ENCODE assay signal across 2 cellular contexts in genomic region chr6:109676724-109677123, GRCh38.
A peak's percentile ranks its signal among the peaks of the same experiment; 100 is the strongest.
TF ChIP-seq lines count a peak whose summit lies in the region.

No MANE protein-coding gene starts in this region.

TF ChIP-seq in GM12878, 131 proteins besides CTCF, POLR2A, EP300 and RAD21:
- no peak for TF ChIP-seq SIN3A (IDR thresholded peaks at IDR 0.05; ENCODE audit: low read depth, low read length)
- no peak for TF ChIP-seq CBX5 (IDR thresholded peaks at IDR 0.05; ENCODE audit: low read depth)
- no peak for TF ChIP-seq MAX (IDR thresholded peaks at IDR 0.05; ENCODE audit: low read depth, low read length)
- TF ChIP-seq CHD4 (IDR thresholded peaks at IDR 0.05), result no peak
- TF ChIP-seq LARP7 (IDR thresholded peaks at IDR 0.05), result no peak
- TF ChIP-seq SKIL (IDR thresholded peaks at IDR 0.05; ENCODE audit: low read depth, poor library complexity, severe bottlenecking), result no peak
- no peak for TF ChIP-seq KAT2A (conservative IDR thresholded peaks at IDR 0.05; ENCODE audit: control insufficient read depth, low read depth, low read length)
- no peak for TF ChIP-seq ZNF687 (IDR thresholded peaks at IDR 0.05)

TF ChIP-seq in H1, 55 proteins besides CTCF, POLR2A, EP300 and RAD21:
- no peak for TF ChIP-seq EGR1 (IDR thresholded peaks at IDR 0.05; ENCODE audit: borderline replicate concordance, low read depth, low read length)
- TF ChIP-seq JUND (IDR thresholded peaks at IDR 0.05; ENCODE audit: low read length), result no peak
- TF ChIP-seq POLR2AphosphoS5 (IDR thresholded peaks at IDR 0.05; ENCODE audit: low read depth, low read length), result no peak
- no peak for TF ChIP-seq RBBP5 (IDR thresholded peaks at IDR 0.05; ENCODE audit: borderline replicate concordance, low read depth, low read length)
- TF ChIP-seq ASH2L (IDR thresholded peaks at IDR 0.05; ENCODE audit: low read length), result no peak
- TF ChIP-seq KDM1A (IDR thresholded peaks at IDR 0.05; ENCODE audit: borderline replicate concordance, low read length), result 0 out of 2 replicates have a peak, but pooled peaks have one; percentile 30
TF ChIP-seq in H1: peak in this region for 1.
